ENCODE assay signal across 26 cellular contexts in the genomic region with DNA sequence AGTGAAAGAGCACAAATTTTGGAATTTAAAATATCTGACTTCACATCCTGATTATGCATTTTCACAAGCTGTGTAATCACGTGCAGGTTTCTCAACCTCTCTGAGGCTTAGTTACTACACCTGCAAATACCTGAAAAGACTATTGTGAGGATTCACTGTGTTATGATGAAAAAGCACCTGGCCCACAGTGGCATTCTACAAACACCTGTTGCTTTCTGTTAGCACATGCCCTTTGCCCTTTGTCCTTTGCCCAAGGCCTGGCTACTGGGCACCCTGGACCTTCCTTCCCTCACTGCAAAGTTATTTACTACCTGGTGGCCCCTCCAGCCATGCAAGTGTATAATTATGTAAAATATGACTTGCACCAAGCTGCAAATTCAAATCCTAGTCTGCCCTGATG.
A peak's percentile ranks its signal among the peaks of the same experiment; 100 is the strongest.
DNase-seq lines count a peak whose midpoint lies in the region; ATAC-seq, FAIRE-seq and TF ChIP-seq lines count a peak whose summit lies in the region.
"Had no signal": no experiment of that assay in that cellular context is flagged by ENCODE, and none has a peak within 500 bp of the region (broad histone marks: within the 10 kb centered on the region; RNA-seq: fewer than 3 reads in every experiment).

No MANE protein-coding gene starts in this region.

- no peak for ATAC-seq in HG03135 (IDR thresholded peaks at IDR 0.05; ENCODE audit: unreplicated experiment)
- ATAC-seq: A549; CD8-positive, alpha-beta T cell; GM12878 had no signal

- DNase-seq in NCI-H146 (lab: John Stamatoyannopoulos, UW) (peak; percentile 13), NCI-H146 treated with DMSO at 0.1 percent for 48 hours (lab: John Stamatoyannopoulos, UW; ENCODE audit: unreplicated experiment) (no peak), COLO668 (lab: John Stamatoyannopoulos, UW; ENCODE audit: unreplicated experiment) (peak; percentile 5), MM.1S (peak; percentile 73), small intestine (peak; percentile 42), HFFc6 (no peak)
- DNase-seq: AML-193; CD4-positive, alpha-beta T cell; CD8-positive, alpha-beta T cell; COR-L47; DMS 273 treated with DMSO at 0.1 percent for 48 hours; DMS153; DMS53; DMS79; DND-41; EL; GDM1 had no signal

- H3K27ac ChIP-seq in MM.1S (ENCODE audit: low read length), result peak overlapping the region; percentile 57; the same call in 1 of the 2 replicates
- H3K27ac ChIP-seq in small intestine (ENCODE audit: low read depth in 1 of 2, low read length in 1 of 2), result no peak overlapping the region
- H3K27ac ChIP-seq: 22Rv1; A549; BLaER1 treated with 17β-estradiol and CSF1 and Interleukin-3, amounts not matched to agents 10 nM and 100 nM; C4-2B had no signal

- H3K9me2 ChIP-seq in MM.1S (replicated peaks; ENCODE audit: insufficient read depth, low read length), result no peaks in the 10 kb centered on the region

- no peak overlapping the region for H3K4me2 ChIP-seq in MM.1S (ENCODE audit: low read depth, low read length)
- H3K4me2 ChIP-seq: A549; BLaER1 treated with 17β-estradiol and CSF1 and Interleukin-3, amounts not matched to agents 10 nM and 100 nM had no signal

- no peaks in the 10 kb centered on the region for H3K9me3 ChIP-seq in MM.1S (replicated peaks; ENCODE audit: insufficient read depth, low read length)
- no peaks in the 10 kb centered on the region for H3K9me3 ChIP-seq in small intestine (ENCODE audit: control insufficient read depth, low read depth)
- H3K9me3 ChIP-seq: A549; BLaER1 treated with 17β-estradiol and CSF1 and Interleukin-3, amounts not matched to agents 10 nM and 100 nM had no signal

- H3F3A ChIP-seq in MM.1S (ENCODE audit: insufficient read depth, low read length), result peaks cover 10% of the 10 kb centered on the region; the same call in 1 of the 2 replicates

- H3K4me3 ChIP-seq in MM.1S (ENCODE audit: low read length) (no peak overlapping the region), small intestine (ENCODE audit: low read depth in 1 of 2, low read length in 2 of 2) (no peak overlapping the region)
- H3K4me3 ChIP-seq: A549; BLaER1 treated with 17β-estradiol and CSF1 and Interleukin-3, amounts not matched to agents 10 nM and 100 nM; GM12878 had no signal

- TF ChIP-seq CTCF in MM.1S (IDR thresholded peaks at IDR 0.05; ENCODE audit: low read length) (no peak), HFFc6 (IDR thresholded peaks at IDR 0.05) (no peak)

- no peaks in the 10 kb centered on the region for H3K36me3 Mint-ChIP-seq in HFFc6 (ENCODE audit: low read depth)
- H3K36me3 Mint-ChIP-seq: CD8-positive, alpha-beta T cell had no signal

- H2AFZ ChIP-seq in MM.1S (ENCODE audit: low read length), result no peak overlapping the region

- peaks cover 9% of the 10 kb centered on the region for H3K27me3 Mint-ChIP-seq in HFFc6 (ENCODE audit: insufficient read depth)
- H3K27me3 Mint-ChIP-seq: B cell had no signal

- H3K27ac Mint-ChIP-seq in HFFc6, result no peak overlapping the region
- H3K27ac Mint-ChIP-seq: B cell; CD4-positive, alpha-beta T cell; CD8-positive, alpha-beta T cell had no signal

- H3K9ac ChIP-seq in MM.1S (ENCODE audit: low read length), result no peak overlapping the region
- H3K9ac ChIP-seq: BLaER1 treated with 17β-estradiol and CSF1 and Interleukin-3, amounts not matched to agents 10 nM and 100 nM had no signal

- H4K20me1 ChIP-seq in MM.1S (ENCODE audit: insufficient read depth, low read length), result no peaks in the 10 kb centered on the region
- H4K20me1 ChIP-seq: BLaER1 treated with 17β-estradiol and CSF1 and Interleukin-3, amounts not matched to agents 10 nM and 100 nM had no signal

- H3K36me3 ChIP-seq in MM.1S (replicated peaks; ENCODE audit: insufficient read depth, low read length) (no peaks in the 10 kb centered on the region), small intestine (ENCODE audit: control insufficient read depth in 2 of 2, insufficient read depth in 2 of 2, low read length in 2 of 2) (no peaks in the 10 kb centered on the region)
- H3K36me3 ChIP-seq: BLaER1 treated with 17β-estradiol and CSF1 and Interleukin-3, amounts not matched to agents 10 nM and 100 nM had no signal

- FAIRE-seq in small intestine (lab: Jason Lieb, UNC), result no peak
- FAIRE-seq: A549, GM12878, GM12892, GM18507 had no signal

- no peak overlapping the region for H3K4me3 Mint-ChIP-seq in HFFc6
- H3K4me3 Mint-ChIP-seq: B cell; CD4-positive, alpha-beta T cell; CD8-positive, alpha-beta T cell had no signal

- H3K4me1 Mint-ChIP-seq in HFFc6 (ENCODE audit: low read depth), result no peaks in the 10 kb centered on the region
- H3K4me1 Mint-ChIP-seq: B cell had no signal

- H3K79me2 ChIP-seq in MM.1S (ENCODE audit: low read length), result no peaks in the 10 kb centered on the region

- H3K9me3 Mint-ChIP-seq in HFFc6, result no peaks in the 10 kb centered on the region
- H3K9me3 Mint-ChIP-seq: CD4-positive, alpha-beta T cell; CD8-positive, alpha-beta T cell had no signal

- WGBS in small intestine, 3 donors, result 13 to 64% (median 29%) methylated on average over 1 of the region's 1 CpG

- H3K4me1 ChIP-seq in MM.1S (ENCODE audit: low read length) (peaks cover 27% of the 10 kb centered on the region), small intestine (ENCODE audit: control insufficient read depth in 2 of 2, insufficient read depth in 1 of 2, low read depth in 1 of 2, low read length in 1 of 2) (no peaks in the 10 kb centered on the region)
- H3K4me1 ChIP-seq: A549; BLaER1 treated with 17β-estradiol and CSF1 and Interleukin-3, amounts not matched to agents 10 nM and 100 nM had no signal

- H3K27me3 ChIP-seq in MM.1S (replicated peaks; ENCODE audit: insufficient read depth, low read length) (no peaks in the 10 kb centered on the region), small intestine (ENCODE audit: control insufficient read depth in 2 of 2, insufficient read depth in 2 of 2, low read length in 2 of 2) (no peaks in the 10 kb centered on the region)
- H3K27me3 ChIP-seq: BLaER1 treated with 17β-estradiol and CSF1 and Interleukin-3, amounts not matched to agents 10 nM and 100 nM had no signal

Comparison
In these comparisons a context has a peak if more than half of its experiments do, and no peak if none do; other contexts are left out.
1. DNase-seq: peak in NCI-H146 (single experiment), COLO668 (single experiment), MM.1S (single experiment) and small intestine (single experiment); none in NCI-H146 treated with DMSO at 0.1 percent for 48 hours (single experiment) and HFFc6 (single experiment).